9 cellular contexts compared by ENCODE assay signal in the genomic region with DNA sequence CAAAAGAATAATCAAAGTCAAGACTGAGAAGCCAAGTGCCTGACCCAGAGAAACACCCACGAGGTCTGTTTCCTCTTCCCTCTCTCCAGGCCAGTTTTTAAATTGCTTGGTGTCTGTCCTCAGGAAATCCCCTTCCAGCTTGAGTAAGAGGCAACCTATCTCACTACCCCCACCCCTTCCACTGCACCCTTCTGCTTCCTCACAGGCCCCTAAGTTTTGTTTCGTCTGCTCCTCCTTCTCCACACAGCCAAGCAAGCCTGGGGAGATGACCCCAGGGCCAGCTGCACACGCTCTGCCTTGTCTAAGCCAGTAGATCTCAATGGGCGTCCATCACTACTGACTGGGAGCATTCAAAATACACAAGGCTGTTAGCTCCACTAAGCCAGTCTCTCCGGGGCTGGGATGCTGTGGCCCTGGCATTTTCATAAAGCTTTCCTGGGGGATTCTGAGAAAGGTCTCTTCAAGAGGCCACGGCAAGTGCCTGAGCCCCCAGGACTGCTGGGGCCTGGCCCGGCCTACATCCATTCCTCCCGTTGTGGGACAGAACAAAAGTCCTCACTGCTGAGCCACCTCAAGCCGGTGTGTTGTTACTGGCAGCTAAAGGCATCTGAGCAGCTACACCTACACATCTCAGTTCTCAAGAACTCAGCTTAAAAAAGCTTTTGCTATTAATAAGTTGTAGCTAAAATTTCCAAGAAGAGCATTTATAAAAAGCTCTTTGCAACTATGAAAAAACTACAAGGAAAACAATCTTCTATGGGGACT. TPM values are rescaled to one million over a fixed set of nuclear protein-coding genes. Genes with fewer than 3 reads are reported as not detected.
DNase-seq lines count a peak whose midpoint lies in the region; ATAC-seq lines count a peak whose summit lies in the region.
"Had no signal": no experiment of that assay in that cellular context is flagged by ENCODE, and none has a peak within 500 bp of the region (broad histone marks: within the 10 kb centered on the region; RNA-seq: fewer than 3 reads in every experiment).

No MANE protein-coding gene starts in this region.

- H3K9me3 Mint-ChIP-seq in T-helper 2 cell treated with Interferon-gamma antibody and Interleukin-4, amounts not matched to agents 5 μg/mL and 100 μg/mL, for 36 hours: no peaks in the 10 kb centered on the region
- no peaks in the 10 kb centered on the region for H3K9me3 Mint-ChIP-seq in immature natural killer cell

- H3K27ac Mint-ChIP-seq in T-helper 2 cell treated with Interferon-gamma antibody and Interleukin-4, amounts not matched to agents 5 μg/mL and 100 μg/mL, for 36 hours: peak overlapping the region; percentile 63
- peak overlapping the region; percentile 12 to 81 (median 72) for H3K27ac Mint-ChIP-seq in immature natural killer cell

- no peak for ATAC-seq in GM19324 (IDR thresholded peaks at IDR 0.05; ENCODE audit: low FRiP score, unreplicated experiment)

- H3K36me3 Mint-ChIP-seq in T-helper 2 cell treated with Interferon-gamma antibody and Interleukin-4, amounts not matched to agents 5 μg/mL and 100 μg/mL, for 36 hours (ENCODE audit: low read depth): peaks cover 55% of the 10 kb centered on the region
- H3K36me3 Mint-ChIP-seq in immature natural killer cell: peaks cover 9 to 15% (median 10%) of the 10 kb centered on the region in 3 donors

- no peaks in the 10 kb centered on the region for H3K27me3 Mint-ChIP-seq in T-helper 2 cell treated with Interferon-gamma antibody and Interleukin-4, amounts not matched to agents 5 μg/mL and 100 μg/mL, for 36 hours (ENCODE audit: low read depth)
- H3K27me3 Mint-ChIP-seq in immature natural killer cell (ENCODE audit: low read depth in 3 of 3): no peaks in the 10 kb centered on the region

- peak overlapping the region; percentile 21 for H3K4me3 Mint-ChIP-seq in T-helper 2 cell treated with Interferon-gamma antibody and Interleukin-4, amounts not matched to agents 5 μg/mL and 100 μg/mL, for 36 hours
- H3K4me3 Mint-ChIP-seq in immature natural killer cell: no peak overlapping the region

- peaks cover 21% of the 10 kb centered on the region for H3K4me1 Mint-ChIP-seq in T-helper 2 cell treated with Interferon-gamma antibody and Interleukin-4, amounts not matched to agents 5 μg/mL and 100 μg/mL, for 36 hours (ENCODE audit: low read depth)
- H3K4me1 Mint-ChIP-seq in immature natural killer cell: peaks cover 13 to 22% of the 10 kb centered on the region in 2 donors

- peak; percentile 24 to 38 for DNase-seq in AML-193 (lab: John Stamatoyannopoulos, UW)
- DNase-seq in GM19238 (ENCODE audit: insufficient read length, low spot score): peak; percentile 68
- peak; percentile 44 for DNase-seq in T-helper 2 cell treated with Interferon-gamma antibody and Interleukin-4, amounts not matched to agents 5 μg/mL and 100 μg/mL, for 36 hours (ENCODE audit: low spot score)
- DNase-seq in immature natural killer cell: no peak
- no peak for DNase-seq in DMS 273 (lab: John Stamatoyannopoulos, UW; ENCODE audit: unreplicated experiment)
- DNase-seq in NCI-H1105 treated with DMSO at 0.1 percent for 48 hours (lab: John Stamatoyannopoulos, UW): no peak
- DNase-seq in SK-N-DZ (ENCODE audit: low spot score): no peak
- DNase-seq: DND-41 had no signal

RNA-seq across cellular contexts. Expression of a gene that starts 14.9 kb away (rescaled TPM):
- under 1 TPM in 2 of 3 donors, not detected in 1; 0.27 to 0.40 TPM for polyA plus RNA-seq in immature natural killer cell
- polyA plus RNA-seq in SK-N-DZ (2014; cell fraction: cytosol; rRNA removed): not detected in 2 replicates
- polyA plus RNA-seq in SK-N-DZ (2014; cell fraction: nucleus; rRNA removed): not detected in 2 replicates

RNA-seq across cellular contexts. Expression of a gene that starts 17.4 kb away (rescaled TPM):
- polyA plus RNA-seq in immature natural killer cell: 1 to 10 TPM; 1.2 to 3.1 (median 2.8) TPM
- 1.9 and 3.8 TPM in 2 replicates for polyA plus RNA-seq in SK-N-DZ (2014; cell fraction: cytosol; rRNA removed)
- polyA plus RNA-seq in SK-N-DZ (2014; cell fraction: nucleus; rRNA removed): 1.3 and 3.4 TPM in 2 replicates

RNA-seq across cellular contexts. Expression of a gene that starts 17.7 kb away (rescaled TPM):
- 10 to 100 TPM; 21.8 to 67.1 (median 34.3) TPM for polyA plus RNA-seq in immature natural killer cell
- 61.4 and 63.4 TPM in 2 replicates for polyA plus RNA-seq in SK-N-DZ (2014; cell fraction: cytosol; rRNA removed)
- polyA plus RNA-seq in SK-N-DZ (2014; cell fraction: nucleus; rRNA removed): 19.8 and 22.5 TPM in 2 replicates

RNA-seq across cellular contexts. Expression of a gene that starts 34.1 kb away (rescaled TPM):
- 10 to 100 TPM in 1 of 3 donors, 1 to 10 TPM in 2; 7.1 to 18.4 (median 7.3) TPM for polyA plus RNA-seq in immature natural killer cell
- polyA plus RNA-seq in SK-N-DZ (2014; cell fraction: cytosol; rRNA removed): 4.3 and 5.3 TPM in 2 replicates
- 10.3 and 15.1 TPM in 2 replicates for polyA plus RNA-seq in SK-N-DZ (2014; cell fraction: nucleus; rRNA removed)

RNA-seq across cellular contexts. Expression of a gene that starts 34.4 kb away (rescaled TPM):
- 1 to 10 TPM; 2.5 to 4.7 (median 3.3) TPM for polyA plus RNA-seq in immature natural killer cell
- polyA plus RNA-seq in SK-N-DZ (2014; cell fraction: cytosol; rRNA removed): 4.9 TPM in 2 replicates
- polyA plus RNA-seq in SK-N-DZ (2014; cell fraction: nucleus; rRNA removed): 8.1 and 13.5 TPM in 2 replicates

Comparison
In these comparisons a context has a peak if more than half of its experiments do, and no peak if none do; other contexts are left out.
1. DNase-seq: peak in AML-193 (2 of 2), GM19238 (single experiment) and T-helper 2 cell treated with Interferon-gamma antibody and Interleukin-4, amounts not matched to agents 5 μg/mL and 100 μg/mL, for 36 hours (single experiment); none in immature natural killer cell (0 of 3), DMS 273 (single experiment), NCI-H1105 treated with DMSO at 0.1 percent for 48 hours (single experiment) and SK-N-DZ (single experiment).